In genomic region chr5:65261499-65261898, GRCh38 we compare ENCODE assay signal across 16 cellular contexts.
DNase-seq lines count a peak whose midpoint lies in the region; ATAC-seq, FAIRE-seq and TF ChIP-seq lines count a peak whose summit lies in the region.
"Had no signal": no experiment of that assay in that cellular context is flagged by ENCODE, and none has a peak within 500 bp of the region (broad histone marks: within the 10 kb centered on the region; RNA-seq: fewer than 3 reads in every experiment).

No MANE protein-coding gene starts in this region.

- no peaks in the 10 kb centered on the region for H3K27me3 Mint-ChIP-seq in astrocyte (ENCODE audit: low read depth, unreplicated experiment)
- no peaks in the 10 kb centered on the region for H3K27me3 Mint-ChIP-seq in activated CD4-positive, alpha-beta T cell treated with anti-CD3 and anti-CD28 coated beads, Interleukin-2, amount 10 ng/mL, durations not matched to agents 7 days and 5 days

- no peak overlapping the region for H3K9ac ChIP-seq in astrocyte (ENCODE audit: low read length)

- H2AFZ ChIP-seq in astrocyte (ENCODE audit: low read depth, low read length), result no peak overlapping the region

- H3K9me3 Mint-ChIP-seq in astrocyte (ENCODE audit: unreplicated experiment), result no peaks in the 10 kb centered on the region
- H3K9me3 Mint-ChIP-seq in activated CD4-positive, alpha-beta T cell treated with anti-CD3 and anti-CD28 coated beads, Interleukin-2, amount 10 ng/mL, durations not matched to agents 7 days and 5 days, result no peaks in the 10 kb centered on the region

- H3K4me1 Mint-ChIP-seq in astrocyte (ENCODE audit: low read depth, unreplicated experiment), result peaks cover 17% of the 10 kb centered on the region
- no peaks in the 10 kb centered on the region for H3K4me1 Mint-ChIP-seq in activated CD4-positive, alpha-beta T cell treated with anti-CD3 and anti-CD28 coated beads, Interleukin-2, amount 10 ng/mL, durations not matched to agents 7 days and 5 days

- H3K9me3 ChIP-seq in A673 (ENCODE audit: low read depth, low read length, poor library complexity, severe bottlenecking), result no peaks in the 10 kb centered on the region
- no peaks in the 10 kb centered on the region for H3K9me3 ChIP-seq in astrocyte (ENCODE audit: insufficient read depth, low read depth, low read length)
- H3K9me3 ChIP-seq: MG63, Peyer's patch had no signal

- intact Hi-C loops in A673 (cut with micrococcal nuclease; ENCODE audit: unreplicated experiment), result no loop called here
- intact Hi-C loops in Right ventricle myocardium inferior (cut with DNase I), result no loop called here

- peak; percentile 17 for DNase-seq in A673 (ENCODE audit: low spot score)
- peak; percentile 3 for DNase-seq in KBM-7
- DNase-seq in astrocyte (ENCODE audit: low read depth), result no peak
- peak; percentile 13 for DNase-seq in fibroblast of the aortic adventitia (ENCODE audit: low read depth)
- DNase-seq in cerebellar cortex (ENCODE audit: low spot score), result no peak
- DNase-seq in Right ventricle myocardium inferior (ENCODE audit: missing footprints), result no peak
- DNase-seq in stimulated activated CD4-positive, alpha-beta T cell treated with anti-CD3 and anti-CD28 coated beads, Interleukin-2, amount 100 ng/mL, for 48 hours, result no peak
- no peak for DNase-seq in activated CD4-positive, alpha-beta T cell treated with anti-CD3 and anti-CD28 coated beads, Interleukin-2, amount 10 ng/mL, durations not matched to agents 7 days and 5 days
- DNase-seq: 8988T, C1 segment of cervical spinal cord, GOT3, MG63, NCI-H446 treated with DMSO at 0.1 percent for 48 hours, Peyer's patch had no signal

- H4K20me1 ChIP-seq in astrocyte (ENCODE audit: insufficient read depth, low read length), result no peaks in the 10 kb centered on the region

- no peaks in the 10 kb centered on the region for H3K36me3 ChIP-seq in A673 (ENCODE audit: insufficient read depth, low read length, poor library complexity, severe bottlenecking)
- peaks cover 15% of the 10 kb centered on the region for H3K36me3 ChIP-seq in astrocyte (ENCODE audit: insufficient read depth, low read length)
- H3K36me3 ChIP-seq: MG63, Peyer's patch had no signal

- no peak overlapping the region for H3K4me3 Mint-ChIP-seq in astrocyte (ENCODE audit: unreplicated experiment)
- no peak overlapping the region for H3K4me3 Mint-ChIP-seq in activated CD4-positive, alpha-beta T cell treated with anti-CD3 and anti-CD28 coated beads, Interleukin-2, amount 10 ng/mL, durations not matched to agents 7 days and 5 days

- H3K27ac ChIP-seq in A673 (ENCODE audit: low read depth, low read length, poor library complexity, severe bottlenecking) (no peak overlapping the region), astrocyte (ENCODE audit: low read depth, low read length) (no peak overlapping the region)
- H3K27ac ChIP-seq: Peyer's patch had no signal

- H3K4me1 ChIP-seq in A673 (ENCODE audit: insufficient read depth, low read length, poor library complexity, severe bottlenecking), result peaks cover 12% of the 10 kb centered on the region
- peaks cover 14% of the 10 kb centered on the region for H3K4me1 ChIP-seq in astrocyte (ENCODE audit: insufficient read depth, low read length)

- no peaks in the 10 kb centered on the region for H3K79me2 ChIP-seq in astrocyte (ENCODE audit: insufficient read depth, low read length)

- in situ Hi-C loops in KBM-7 (cut with MboI; ENCODE audit: low pct_unique_long_range_greater_than_20kb, low sequenced_read_pairs), result no loop called here

- no peak for TF ChIP-seq CTCF in A673 (conservative IDR thresholded peaks at IDR 0.05; ENCODE audit: low read depth, low read length)
- TF ChIP-seq CTCF in astrocyte (IDR thresholded peaks at IDR 0.05; ENCODE audit: insufficient read depth, low read depth, low read length), result no peak
- no peak for TF ChIP-seq CTCF in fibroblast of the aortic adventitia (IDR thresholded peaks at IDR 0.05; ENCODE audit: insufficient read depth, low read length)

- no peak overlapping the region for H3K27ac Mint-ChIP-seq in astrocyte (ENCODE audit: unreplicated experiment)
- H3K27ac Mint-ChIP-seq in activated CD4-positive, alpha-beta T cell treated with anti-CD3 and anti-CD28 coated beads, Interleukin-2, amount 10 ng/mL, durations not matched to agents 7 days and 5 days, result no peak overlapping the region

- H3K4me3 ChIP-seq in A673 (ENCODE audit: low read depth, low read length, poor library complexity, severe bottlenecking) (no peak overlapping the region), astrocyte (ENCODE audit: insufficient read depth, low read depth, low read length) (no peak overlapping the region), fibroblast of the aortic adventitia (ENCODE audit: low read depth, low read length) (no peak overlapping the region)
- H3K4me3 ChIP-seq: MG63, Peyer's patch had no signal

- peak overlapping the region; percentile 73 for H3K4me2 ChIP-seq in astrocyte (ENCODE audit: low read length)

- no TSS peak for BruUV-seq in A673 (replicated peaks; lab: Mats Ljungman, UMichigan)

- CTCF ChIA-PET in A673 (lab: Charles Lee), result no interaction called here
- CTCF ChIA-PET in activated CD4-positive, alpha-beta T cell treated with anti-CD3 and anti-CD28 coated beads, Interleukin-2, amount 10 ng/mL, durations not matched to agents 7 days and 5 days (lab: Charles Lee), result interaction anchor here (0.7 to 1.7 kb wide), 2 partner anchors 9 to 151 kb away, joined by 4 to 6 read pairs; no protein-coding TSS in a partner anchor

- H3K36me3 Mint-ChIP-seq in astrocyte (ENCODE audit: low read depth, unreplicated experiment), result peaks cover 27% of the 10 kb centered on the region
- no peaks in the 10 kb centered on the region for H3K36me3 Mint-ChIP-seq in activated CD4-positive, alpha-beta T cell treated with anti-CD3 and anti-CD28 coated beads, Interleukin-2, amount 10 ng/mL, durations not matched to agents 7 days and 5 days (ENCODE audit: low read depth)

- POLR2A ChIA-PET in A673 (lab: Charles Lee; ENCODE audit: low non-redundant PET), result interaction anchor here (0.6 kb wide), 1 partner anchor 215 kb away, joined by 3 read pairs; no protein-coding TSS in a partner anchor
- POLR2A ChIA-PET in activated CD4-positive, alpha-beta T cell treated with anti-CD3 and anti-CD28 coated beads, Interleukin-2, amount 10 ng/mL, durations not matched to agents 7 days and 5 days (lab: Charles Lee), result no interaction called here

- FAIRE-seq in astrocyte (lab: Jason Lieb, UNC), result no peak
- FAIRE-seq: GM18507, GM19239 had no signal

- ATAC-seq in Right ventricle myocardium inferior, result no peak

- H3K27me3 ChIP-seq in A673 (replicated peaks; ENCODE audit: insufficient read depth, low read depth, low read length, poor library complexity), result no peaks in the 10 kb centered on the region
- H3K27me3 ChIP-seq in astrocyte (ENCODE audit: insufficient read depth, low read length), result no peaks in the 10 kb centered on the region
- H3K27me3 ChIP-seq: MG63, Peyer's patch had no signal

Comparison
In these comparisons a context has a peak if more than half of its experiments do, and no peak if none do; other contexts are left out.
1. DNase-seq: peak in A673 (single experiment), KBM-7 (single experiment) and fibroblast of the aortic adventitia (single experiment); none in astrocyte (single experiment), cerebellar cortex (single experiment), Right ventricle myocardium inferior (single experiment), stimulated activated CD4-positive, alpha-beta T cell treated with anti-CD3 and anti-CD28 coated beads, Interleukin-2, amount 100 ng/mL, for 48 hours (0 of 2) and activated CD4-positive, alpha-beta T cell treated with anti-CD3 and anti-CD28 coated beads, Interleukin-2, amount 10 ng/mL, durations not matched to agents 7 days and 5 days (single experiment).